8 cellular contexts compared by ENCODE assay signal in the genomic region with DNA sequence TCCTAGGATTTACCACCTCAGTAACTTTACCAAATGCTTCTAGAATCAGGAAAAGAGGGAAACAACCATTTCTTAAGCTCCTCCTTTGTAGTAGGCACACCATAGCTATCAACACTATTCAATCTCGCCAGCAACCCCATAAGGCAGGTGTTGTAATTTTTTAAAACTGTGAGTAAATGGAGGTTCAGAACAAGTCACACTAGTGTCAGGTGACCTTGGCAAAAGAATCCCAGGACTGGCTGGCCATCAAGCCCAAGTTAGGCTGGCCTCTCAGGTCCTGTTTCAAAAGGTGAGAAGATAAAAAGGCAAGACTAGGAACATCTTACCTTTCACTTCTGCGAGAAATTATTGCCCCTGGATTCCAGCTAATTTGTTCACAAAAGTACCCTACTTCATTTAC. TPM values are rescaled to one million over a fixed set of nuclear protein-coding genes. Genes with fewer than 3 reads are reported as not detected.
A peak's percentile ranks its signal among the peaks of the same experiment; 100 is the strongest.
DNase-seq lines count a peak whose midpoint lies in the region; ATAC-seq and TF ChIP-seq lines count a peak whose summit lies in the region.

No MANE protein-coding gene starts in this region.

- no peak overlapping the region for H2AK5ac ChIP-seq in IMR-90 (ENCODE audit: low read depth, low read length)

- H3K56ac ChIP-seq in IMR-90 (ENCODE audit: extremely low read depth, insufficient read depth, low read length): no peak overlapping the region

- H2BK15ac ChIP-seq in IMR-90 (ENCODE audit: low read depth, low read length): no peak overlapping the region

- H2BK5ac ChIP-seq in IMR-90 (ENCODE audit: low read depth, low read length, poor library complexity, severe bottlenecking): no peak overlapping the region

- H3K27me3 ChIP-seq in IMR-90 (ENCODE audit: control insufficient read depth, insufficient read depth, low read length) (no peaks in the 10 kb centered on the region), mucosa of rectum (ENCODE audit: control insufficient read depth in 2 of 2, insufficient read depth in 2 of 2, low read length in 2 of 2) (no peaks in the 10 kb centered on the region)

- H2AFZ ChIP-seq in IMR-90 (replicated peaks; ENCODE audit: low read length, poor library complexity): no peak overlapping the region

- no peak overlapping the region for H3K18ac ChIP-seq in IMR-90 (ENCODE audit: low read depth, low read length)

- peak overlapping the region; percentile 43; the same call in 1 of the 2 replicates for H4K5ac ChIP-seq in IMR-90 (ENCODE audit: low read depth, low read length)

- no CpG with 5 or more reads among the region's 2 CpGs for WGBS in IMR-90 (ENCODE audit: extremely low coverage in 2 of 2, insufficient read length in 1 of 2), 2 experiments

- peak overlapping the region; percentile 84 for H3K4me2 ChIP-seq in IMR-90 (ENCODE audit: low read depth, low read length)

- peaks cover 19% of the 10 kb centered on the region; the same call in 1 of the 2 replicates for H4K20me1 ChIP-seq in IMR-90 (ENCODE audit: insufficient read depth, low read length)

- TF ChIP-seq CTCF in 22Rv1 (IDR thresholded peaks at IDR 0.05) (no peak), IMR-90 (conservative IDR thresholded peaks at IDR 0.05; ENCODE audit: low read depth, low read length) (no peak), choroid plexus epithelial cell (conservative IDR thresholded peaks at IDR 0.05; ENCODE audit: low read depth, low read length) (no peak)

- H3K9me1 ChIP-seq in IMR-90 (ENCODE audit: insufficient read depth, low read length): peaks cover 9% of the 10 kb centered on the region

- BruUV-seq in IMR-90 (replicated peaks; lab: Mats Ljungman, UMichigan): no TSS peak

- H4K8ac ChIP-seq in IMR-90 (ENCODE audit: low read depth in 2 of 2, low read length in 2 of 2): peak overlapping the region in 1 of 2 experiments; percentile 61; a peak in 1 of 4 replicates

- no peak overlapping the region for H4K91ac ChIP-seq in IMR-90 (ENCODE audit: insufficient read depth, low read depth, low read length)

- H3K27ac ChIP-seq in 22Rv1 (peak overlapping the region; percentile 47; the same call in 1 of the 2 replicates), IMR-90 (ENCODE audit: insufficient read depth, low read length) (peak overlapping the region; percentile 75; the same call in 1 of the 2 replicates), mucosa of rectum (ENCODE audit: low read depth in 2 of 2, low read length in 2 of 2) (no peak overlapping the region)

- H3K4me3 ChIP-seq in IMR-90 (ENCODE audit: insufficient read depth, low read depth, low read length) (peak overlapping the region; percentile 86), choroid plexus epithelial cell (ENCODE audit: low read depth, low read length) (peak overlapping the region; percentile 92), mucosa of rectum (ENCODE audit: low read length in 2 of 2) (peak overlapping the region; percentile 82 to 93)

- dilution Hi-C loops in IMR-90 (cut with HindIII; ENCODE audit: low sequenced_read_pairs, unreplicated experiment): no loop called here

- CTCF ChIA-PET in IMR-90 (lab: Yijun Ruan, JAX): interaction anchor here (1.7 kb wide), 1 partner anchor 10 kb away, joined by 7 read pairs; no protein-coding TSS in a partner anchor

- peaks cover 30 to 49% of the 10 kb centered on the region in 2 experiments for H3K79me1 ChIP-seq in IMR-90 (ENCODE audit: low read depth in 1 of 2, low read length in 2 of 2)

- H3K14ac ChIP-seq in IMR-90 (replicated peaks; ENCODE audit: low read depth, low read length): no peak overlapping the region

- H3K23ac ChIP-seq in IMR-90 (ENCODE audit: low read depth, low read length): no peak overlapping the region

- H2AK9ac ChIP-seq in IMR-90 (replicated peaks; ENCODE audit: low read depth, low read length, poor library complexity): peak overlapping the region; percentile 93

- H3K4me1 ChIP-seq in IMR-90 (ENCODE audit: control insufficient read depth, insufficient read depth, low read length) (peaks cover 2% of the 10 kb centered on the region; the same call in 1 of the 2 replicates), mucosa of rectum (ENCODE audit: control insufficient read depth in 2 of 2, insufficient read depth in 2 of 2, low read length in 2 of 2) (peaks cover 5 to 9% of the 10 kb centered on the region in 2 donors)

- no peak for DNase-seq in IMR-90
- DNase-seq in choroid plexus epithelial cell (ENCODE audit: low read depth): peak; percentile 4
- DNase-seq in D341Med (ENCODE audit: low spot score): no peak
- no peak for DNase-seq in stimulated activated CD8-positive, alpha-beta memory T cell treated with anti-CD3 and anti-CD28 coated beads, Interleukin-4, amount 100 ng/mL, for 48 hours
- DNase-seq in stimulated activated CD4-positive, alpha-beta T cell treated with anti-CD3 and anti-CD28 coated beads, Interleukin-1b, Interleukin-23, amount 100 ng/mL, for 48 hours: no peak

- no peak for TF ChIP-seq RAD21 in IMR-90 (IDR thresholded peaks at IDR 0.05; ENCODE audit: low read length)

- no peak for TF ChIP-seq POLR2A in IMR-90 (IDR thresholded peaks at IDR 0.05; ENCODE audit: low read depth, low read length)

- POLR2A ChIA-PET in IMR-90 (lab: Charles Lee; ENCODE audit: unreplicated experiment): no interaction called here

- no peak overlapping the region for H3K4ac ChIP-seq in IMR-90 (ENCODE audit: low read depth, low read length)

- H2BK120ac ChIP-seq in IMR-90 (ENCODE audit: low read depth, low read length): no peak overlapping the region

- peaks cover 9% of the 10 kb centered on the region for H3K36me3 ChIP-seq in IMR-90 (ENCODE audit: control insufficient read depth, insufficient read depth, low read length)
- peaks cover 5% of the 10 kb centered on the region in 2 donors for H3K36me3 ChIP-seq in mucosa of rectum (ENCODE audit: control insufficient read depth in 2 of 2, insufficient read depth in 2 of 2, low read length in 2 of 2)

- no peak overlapping the region for H2BK20ac ChIP-seq in IMR-90 (ENCODE audit: low read depth, low read length)

- H3K9me3 ChIP-seq in IMR-90 (ENCODE audit: control insufficient read depth, insufficient read depth, low read length) (no peaks in the 10 kb centered on the region), mucosa of rectum (ENCODE audit: control insufficient read depth in 2 of 2, low read length in 2 of 2) (no peaks in the 10 kb centered on the region)

- intact Hi-C loops in IMR-90 (cut with micrococcal nuclease): loop anchor here (10.0 kb wide), 1 partner anchor 173 kb away; no protein-coding TSS in a partner anchor

- H3K9ac ChIP-seq in IMR-90 (ENCODE audit: low read depth, low read length) (peak overlapping the region; percentile 84), mucosa of rectum (ENCODE audit: low read depth in 1 of 2, low read length in 2 of 2) (peak overlapping the region; percentile 79 to 89)

- in situ Hi-C loops in IMR-90 (cut with MboI; ENCODE audit: low sequenced_read_pairs): no loop called here

- ATAC-seq in IMR-90 (ENCODE audit: low read depth) (no peak), HG03432 (IDR thresholded peaks at IDR 0.05; ENCODE audit: unreplicated experiment) (no peak)

TF ChIP-seq in IMR-90, 13 proteins besides CTCF, POLR2A, EP300 and RAD21:
- TF ChIP-seq MXI1 (IDR thresholded peaks at IDR 0.05; ENCODE audit: borderline replicate concordance, low read depth, low read length): no peak
- TF ChIP-seq SMC3 (IDR thresholded peaks at IDR 0.05; ENCODE audit: low read depth, low read length): no peak
- TF ChIP-seq CEBPB (IDR thresholded peaks at IDR 0.05; ENCODE audit: low read depth, low read length): no peak
- TF ChIP-seq RCOR1 (IDR thresholded peaks at IDR 0.05; ENCODE audit: insufficient replicate concordance, low read length): no peak
- TF ChIP-seq, protein P1, sequence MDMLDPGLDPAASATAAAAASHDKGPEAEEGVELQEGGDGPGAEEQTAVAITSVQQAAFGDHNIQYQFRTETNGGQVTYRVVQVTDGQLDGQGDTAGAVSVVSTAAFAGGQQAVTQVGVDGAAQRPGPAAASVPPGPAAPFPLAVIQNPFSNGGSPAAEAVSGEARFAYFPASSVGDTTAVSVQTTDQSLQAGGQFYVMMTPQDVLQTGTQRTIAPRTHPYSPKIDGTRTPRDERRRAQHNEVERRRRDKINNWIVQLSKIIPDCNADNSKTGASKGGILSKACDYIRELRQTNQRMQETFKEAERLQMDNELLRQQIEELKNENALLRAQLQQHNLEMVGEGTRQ (IDR thresholded peaks at IDR 0.05; ENCODE audit: low read depth, low read length): no peak
- no peak for TF ChIP-seq MAFK (IDR thresholded peaks at IDR 0.05; ENCODE audit: low read depth, low read length)
- TF ChIP-seq, protein P2, sequence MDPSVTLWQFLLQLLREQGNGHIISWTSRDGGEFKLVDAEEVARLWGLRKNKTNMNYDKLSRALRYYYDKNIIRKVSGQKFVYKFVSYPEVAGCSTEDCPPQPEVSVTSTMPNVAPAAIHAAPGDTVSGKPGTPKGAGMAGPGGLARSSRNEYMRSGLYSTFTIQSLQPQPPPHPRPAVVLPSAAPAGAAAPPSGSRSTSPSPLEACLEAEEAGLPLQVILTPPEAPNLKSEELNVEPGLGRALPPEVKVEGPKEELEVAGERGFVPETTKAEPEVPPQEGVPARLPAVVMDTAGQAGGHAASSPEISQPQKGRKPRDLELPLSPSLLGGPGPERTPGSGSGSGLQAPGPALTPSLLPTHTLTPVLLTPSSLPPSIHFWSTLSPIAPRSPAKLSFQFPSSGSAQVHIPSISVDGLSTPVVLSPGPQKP (IDR thresholded peaks at IDR 0.05; ENCODE audit: borderline replicate concordance, low read depth, low read length): no peak
- TF ChIP-seq RFX5 (IDR thresholded peaks at IDR 0.05; ENCODE audit: low read depth, low read length): no peak
- TF ChIP-seq NFE2L2 (IDR thresholded peaks at IDR 0.05; ENCODE audit: low read depth, low read length): no peak
- no peak for TF ChIP-seq FOS (IDR thresholded peaks at IDR 0.05; ENCODE audit: low read depth, low read length)
- no peak for TF ChIP-seq MAZ (IDR thresholded peaks at IDR 0.05; ENCODE audit: borderline replicate concordance, low read depth, low read length)

RNA-seq across cellular contexts. Expression of a gene that starts 0.7 kb away (rescaled TPM):
- 19.7 and 23.5 TPM in 2 replicates for total RNA-seq in IMR-90 (2012; rRNA removed)
- 21.8 and 23.0 TPM in 2 replicates for polyA plus RNA-seq in IMR-90 (2012; rRNA removed)
- polyA plus RNA-seq in IMR-90 (2012; cell fraction: cytosol; rRNA removed): 7.9 and 10.6 TPM in 2 replicates
- polyA plus RNA-seq in IMR-90 (2012; cell fraction: nucleus; rRNA removed; ENCODE audit: low replicate concordance): 57.4 and 109 TPM in 2 replicates

RNA-seq across cellular contexts. Expression of a gene that starts 29.2 kb away (rescaled TPM):
- 20.8 and 25.0 TPM in 2 replicates for total RNA-seq in IMR-90 (2012; rRNA removed)
- 30.3 and 34.0 TPM in 2 replicates for polyA plus RNA-seq in IMR-90 (2012; rRNA removed)
- polyA plus RNA-seq in IMR-90 (2012; cell fraction: cytosol; rRNA removed): 23.8 and 28.1 TPM in 2 replicates
- 59.4 and 83.4 TPM in 2 replicates for polyA plus RNA-seq in IMR-90 (2012; cell fraction: nucleus; rRNA removed; ENCODE audit: low replicate concordance)

Comparison
In these comparisons a context has a peak if more than half of its experiments do, and no peak if none do; other contexts are left out.
1. H3K27ac ChIP-seq: peak in 22Rv1 (single experiment) and IMR-90 (single experiment); none in mucosa of rectum (0 of 2).
2. Peak in every context shown above with its lines, with median percentiles within 50 percentile points of each other: H3K4me3 ChIP-seq.